27 cellular contexts compared by ENCODE assay signal in the genomic region with DNA sequence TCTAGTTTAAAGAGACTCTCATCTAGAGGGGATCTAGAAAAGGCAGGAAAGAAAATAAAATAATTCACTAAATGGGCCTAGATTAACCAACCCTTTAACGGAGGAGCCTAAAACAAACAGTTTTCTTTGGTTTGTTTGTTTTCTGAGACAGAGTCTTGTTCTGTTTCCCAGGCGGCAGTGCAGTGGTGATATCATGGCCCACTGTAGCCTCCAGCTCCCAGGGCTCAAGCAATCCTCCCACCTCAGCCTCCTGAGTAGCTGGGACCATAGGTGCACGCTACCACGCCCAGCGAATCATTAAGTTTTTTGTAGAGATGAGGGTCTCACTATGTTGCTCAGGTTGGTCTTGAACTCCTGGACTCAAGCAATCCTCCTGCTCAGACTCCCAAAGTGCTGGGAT.
"Had no signal": no experiment of that assay in that cellular context is flagged by ENCODE, and none has a peak within 500 bp of the region (broad histone marks: within the 10 kb centered on the region; RNA-seq: fewer than 3 reads in every experiment).

No MANE protein-coding gene starts in this region.

- DNase-seq: hypothalamus; immature natural killer cell; kidney; left ventricle myocardium inferior; naive thymus-derived CD8-positive, alpha-beta T cell; nucleus accumbens; pancreas; posterior cingulate gyrus; retina; right cardiac atrium; stimulated activated CD4-positive, alpha-beta T cell treated with anti-CD3 and anti-CD28 coated beads, Interleukin-12 subunit alpha, Interleukin-12 subunit beta, amount 100 ng/mL, for 4 hours; stimulated activated CD4-positive, alpha-beta T cell treated with anti-CD3 and anti-CD28 coated beads, Interleukin-15, amount 100 ng/mL, for 24 hours; stimulated activated CD4-positive, alpha-beta T cell treated with anti-CD3 and anti-CD28 coated beads, Interleukin-2, amount 100 ng/mL, for 24 hours; stimulated activated CD4-positive, alpha-beta T cell treated with anti-CD3 and anti-CD28 coated beads, Interleukin-4, amount 100 ng/mL, for 1 hour; stimulated activated naive B cell treated with anti-CD40 and anti-IgM and Interleukin-4, amounts not matched to agents 10 μg/mL and 1 μg/mL and 100 μg/mL, for 72 hours; stimulated activated naive CD8-positive, alpha-beta T cell treated with anti-CD3 and anti-CD28 coated beads, Interleukin-15, Interleukin-2, amounts not matched to agents 100 U/mL and 50 U/mL, for 24 hours; stomach; testis; tibial artery; uterus had no signal

- H3K27ac ChIP-seq: left ventricle myocardium inferior, prostate gland, skin epidermis, stomach, testis, tibial artery, uterus had no signal

- H3K4me1 Mint-ChIP-seq: immature natural killer cell; memory B cell; neural crest cell; stimulated activated naive B cell treated with anti-CD40 and anti-IgM and Interleukin-4, amounts not matched to agents 10 μg/mL and 1 μg/mL and 100 μg/mL, for 72 hours had no signal

- H3K4me1 ChIP-seq: left ventricle myocardium inferior, prostate gland, stomach, testis, tibial artery, uterus had no signal

- H3K9me3 Mint-ChIP-seq: immature natural killer cell; memory B cell; naive thymus-derived CD8-positive, alpha-beta T cell; nephron; neural crest cell; stimulated activated naive B cell treated with anti-CD40 and anti-IgM and Interleukin-4, amounts not matched to agents 10 μg/mL and 1 μg/mL and 100 μg/mL, for 72 hours; type B pancreatic cell had no signal

- H3K36me3 ChIP-seq: prostate gland, uterus had no signal

- H3K4me3 Mint-ChIP-seq: immature natural killer cell; memory B cell; naive thymus-derived CD8-positive, alpha-beta T cell; nephron; neural crest cell; stimulated activated naive B cell treated with anti-CD40 and anti-IgM and Interleukin-4, amounts not matched to agents 10 μg/mL and 1 μg/mL and 100 μg/mL, for 72 hours; type B pancreatic cell had no signal

- H3K27me3 ChIP-seq: pancreas, stomach, testis, tibial artery, uterus had no signal

- H3K27me3 Mint-ChIP-seq: memory B cell; naive thymus-derived CD8-positive, alpha-beta T cell; stimulated activated naive B cell treated with anti-CD40 and anti-IgM and Interleukin-4, amounts not matched to agents 10 μg/mL and 1 μg/mL and 100 μg/mL, for 72 hours; type B pancreatic cell had no signal

- ATAC-seq: naive thymus-derived CD8-positive, alpha-beta T cell; right cardiac atrium; sciatic nerve; stimulated activated naive B cell treated with anti-CD40 and anti-IgM and Interleukin-4, amounts not matched to agents 10 μg/mL and 1 μg/mL and 100 μg/mL, for 72 hours; stimulated activated naive CD8-positive, alpha-beta T cell treated with anti-CD3 and anti-CD28 coated beads, Interleukin-15, Interleukin-2, amounts not matched to agents 100 U/mL and 50 U/mL, for 24 hours had no signal

- H3K9me3 ChIP-seq: left ventricle myocardium inferior, pancreas, prostate gland, stomach, testis, tibial artery, uterus had no signal

- H3K4me3 ChIP-seq: left ventricle myocardium inferior, pancreas, prostate gland, skin epidermis, stomach, testis, tibial artery, uterus had no signal

- H3K27ac Mint-ChIP-seq: immature natural killer cell; memory B cell; naive thymus-derived CD8-positive, alpha-beta T cell; nephron; stimulated activated naive B cell treated with anti-CD40 and anti-IgM and Interleukin-4, amounts not matched to agents 10 μg/mL and 1 μg/mL and 100 μg/mL, for 72 hours; type B pancreatic cell had no signal
